1 cellular context compared by ENCODE assay signal in genomic region chr17:59008737-59009136, GRCh38.
A peak's percentile ranks its signal among the peaks of the same experiment; 100 is the strongest.
TF ChIP-seq lines count a peak whose summit lies in the region.

No MANE protein-coding gene starts in this region.

TF ChIP-seq in liver, 16 proteins besides CTCF, POLR2A, EP300 and RAD21 (continued from another document):
- TF ChIP-seq, protein P1, sequence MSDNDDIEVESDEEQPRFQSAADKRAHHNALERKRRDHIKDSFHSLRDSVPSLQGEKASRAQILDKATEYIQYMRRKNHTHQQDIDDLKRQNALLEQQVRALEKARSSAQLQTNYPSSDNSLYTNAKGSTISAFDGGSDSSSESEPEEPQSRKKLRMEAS (IDR thresholded peaks at IDR 0.05), result no peak
- TF ChIP-seq ATF3 (IDR thresholded peaks at IDR 0.05) (no peak), YY1 (IDR thresholded peaks at IDR 0.05) (no peak), ZBTB33 (IDR thresholded peaks at IDR 0.05) (no peak), GABPA (IDR thresholded peaks at IDR 0.05 in 1 of 2, conservative IDR thresholded peaks at IDR 0.05 in 1 of 2) (no peak), FOXA1 (IDR thresholded peaks at IDR 0.05) (no peak), NR2F2 (IDR thresholded peaks at IDR 0.05) (no peak), FOXA2 (IDR thresholded peaks at IDR 0.05) (no peak), RXRA (IDR thresholded peaks at IDR 0.05) (peak in 1 of 2 donors; percentile 42), HNF4G (IDR thresholded peaks at IDR 0.05) (no peak), REST (IDR thresholded peaks at IDR 0.05) (no peak), EGR1 (IDR thresholded peaks at IDR 0.05; ENCODE audit: low read depth in 2 of 2) (no peak)
